Comparison of ENCODE assay signal across 8 cellular contexts in genomic region chr7:117120293-117120692, GRCh38.
DNase-seq lines count a peak whose midpoint lies in the region; ATAC-seq, FAIRE-seq and TF ChIP-seq lines count a peak whose summit lies in the region.
"Not testable (repeated sequence)": the region's sequence is repeated elsewhere in the genome, so short reads cannot be mapped to it uniquely, and the experiment has no call there.

No MANE protein-coding gene starts in this region.

- H4K5ac ChIP-seq in IMR-90 (ENCODE audit: low read depth, low read length): not testable (repeated sequence)

- H3K9ac ChIP-seq in IMR-90 (ENCODE audit: low read depth, low read length); endothelial cell of umbilical vein (replicated peaks; ENCODE audit: extremely low read depth, insufficient read depth, low read length); HepG2 (ENCODE audit: insufficient read depth, low read depth, low read length): not testable (repeated sequence)

- in situ Hi-C loops in G401 (cut with HindIII; ENCODE audit: low sequenced_read_pairs); IMR-90 (cut with MboI; ENCODE audit: low sequenced_read_pairs); HepG2 (cut with HindIII; ENCODE audit: extremely low pct_ligation_motif_present, low pct_unique_long_range_greater_than_20kb): not testable (repeated sequence)

- H3K79me2 ChIP-seq in endothelial cell of umbilical vein (ENCODE audit: control insufficient read depth, insufficient read depth, low read length); HepG2 (ENCODE audit: insufficient read depth, low read length): not testable (repeated sequence)

- not testable (repeated sequence) for ATAC-seq in IMR-90 (ENCODE audit: low read depth); HepG2

- intact Hi-C loops in IMR-90 (cut with micrococcal nuclease); endothelial cell of umbilical vein (cut with micrococcal nuclease); HepG2 (cut with micrococcal nuclease; ENCODE audit: unreplicated experiment): not testable (repeated sequence)

- TF ChIP-seq RAD21 in IMR-90 (IDR thresholded peaks at IDR 0.05; ENCODE audit: low read length); HepG2 (CRISPR knock-in tag; IDR thresholded peaks at IDR 0.05): not testable (repeated sequence)

- H3K4me3 ChIP-seq in IMR-90 (ENCODE audit: insufficient read depth, low read depth, low read length); endothelial cell of umbilical vein (replicated peaks in 1 of 3; ENCODE audit: insufficient read depth in 1 of 3, low read depth in 1 of 3, low read length in 3 of 3); HepG2 (replicated peaks in 1 of 3; ENCODE audit: insufficient read depth in 1 of 3, low read depth in 2 of 3, low read length in 3 of 3): not testable (repeated sequence)

- not testable (repeated sequence) for H2BK15ac ChIP-seq in IMR-90 (ENCODE audit: low read depth, low read length)

- H4K8ac ChIP-seq in IMR-90 (ENCODE audit: low read depth in 2 of 2, low read length in 2 of 2): peak overlapping the region in 1 of 2 experiments; percentile 13; a peak in 1 of 4 replicates

- not testable (repeated sequence) for TF ChIP-seq EP300 in HepG2 (IDR thresholded peaks at IDR 0.05; ENCODE audit: low read depth in 2 of 2, low read length in 2 of 2); HepG2 (CRISPR knock-in tag; IDR thresholded peaks at IDR 0.05; ENCODE audit: borderline replicate concordance)

- H3K4me1 ChIP-seq in IMR-90 (ENCODE audit: control insufficient read depth, insufficient read depth, low read length): not testable (repeated sequence)
- H3K4me1 ChIP-seq in endothelial cell of umbilical vein (ENCODE audit: control insufficient read depth, extremely low read depth, insufficient read depth, low read length) (peaks cover 24% of the 10 kb centered on the region), HepG2 (ENCODE audit: insufficient read depth, low read length) (peaks cover 12% of the 10 kb centered on the region)

- not testable (repeated sequence) for H3K56ac ChIP-seq in IMR-90 (ENCODE audit: extremely low read depth, insufficient read depth, low read length)

- H4K91ac ChIP-seq in IMR-90 (ENCODE audit: insufficient read depth, low read depth, low read length): not testable (repeated sequence)

- not testable (repeated sequence) for H3K9me1 ChIP-seq in IMR-90 (ENCODE audit: insufficient read depth, low read length); endothelial cell of umbilical vein (replicated peaks; ENCODE audit: control insufficient read depth, extremely low read depth, insufficient read depth, low read length)

- CTCF ChIA-PET in IMR-90 (lab: Yijun Ruan, JAX): interaction anchor here (0.8 to 1.5 kb wide), 2 partner anchors 12 to 135 kb away, joined by 3 to 5 read pairs; no protein-coding TSS in a partner anchor
- CTCF ChIA-PET in endothelial cell of umbilical vein (lab: Charles Lee): interaction anchor here (13.0 to 13.4 kb wide), 2 partner anchors 134 to 190 kb away, joined by 272 to 700 read pairs; no protein-coding TSS in a partner anchor
- CTCF ChIA-PET in HepG2 (lab: Yijun Ruan, JAX; ENCODE audit: low intra/inter-chr PET ratio, low total read pairs): interaction anchor here (2.1 to 3.1 kb wide), 2 partner anchors 132 to 190 kb away, joined by 10 to 33 read pairs; no protein-coding TSS in a partner anchor

- not testable (repeated sequence) for TF ChIP-seq CTCF in IMR-90 (conservative IDR thresholded peaks at IDR 0.05; ENCODE audit: low read depth, low read length); VCaP (conservative IDR thresholded peaks at IDR 0.05); brain (conservative IDR thresholded peaks at IDR 0.05); chondrocyte (IDR thresholded peaks at IDR 0.05); endothelial cell of umbilical vein (IDR thresholded peaks at IDR 0.05; ENCODE audit: extremely low read depth in 1 of 2, insufficient read depth in 1 of 2, low read depth in 1 of 2, low read length in 2 of 2); HepG2 (CRISPR knock-in tag; IDR thresholded peaks at IDR 0.05)

- not testable (repeated sequence) for H2AK9ac ChIP-seq in IMR-90 (replicated peaks; ENCODE audit: low read depth, low read length, poor library complexity)

- FAIRE-seq in GM19239 (lab: Jason Lieb, UNC) (peak; percentile 42), HepG2 (lab: Jason Lieb, UNC) (peak; percentile 36)
- FAIRE-seq in endothelial cell of umbilical vein (lab: Jason Lieb, UNC): not testable (repeated sequence)

- H2AFZ ChIP-seq in IMR-90 (replicated peaks; ENCODE audit: low read length, poor library complexity); endothelial cell of umbilical vein (ENCODE audit: low read depth, low read length); HepG2 (ENCODE audit: low read length): not testable (repeated sequence)

- H3K79me1 ChIP-seq in IMR-90 (ENCODE audit: low read depth in 1 of 2, low read length in 2 of 2): not testable (repeated sequence)

- not testable (repeated sequence) for H3K27ac ChIP-seq in IMR-90 (ENCODE audit: insufficient read depth, low read length); endothelial cell of umbilical vein (ENCODE audit: insufficient read depth, low read depth, low read length); HepG2 (ENCODE audit: extremely low read length, insufficient read depth, low read length)
- peak overlapping the region; percentile 66; the same call in 1 of the 2 replicates for H3K27ac ChIP-seq in VCaP

- H3K27ac Mint-ChIP-seq in brain (peak overlapping the region in 4 of 5 experiments; percentile 36 to 93 (median 54)), chondrocyte (ENCODE audit: unreplicated experiment) (peak overlapping the region; percentile 24)

- peak overlapping the region; percentile 21; the same call in 1 of the 2 replicates for H2BK20ac ChIP-seq in IMR-90 (ENCODE audit: low read depth, low read length)

- H3K4me3 Mint-ChIP-seq in brain: peak overlapping the region in 2 of 5 experiments; percentile 2 to 23
- H3K4me3 Mint-ChIP-seq in chondrocyte (ENCODE audit: unreplicated experiment): not testable (repeated sequence)

- peak overlapping the region; percentile 13; the same call in 1 of the 2 replicates for H3K18ac ChIP-seq in IMR-90 (ENCODE audit: low read depth, low read length)

- POLR2A ChIA-PET in IMR-90 (lab: Charles Lee; ENCODE audit: unreplicated experiment); endothelial cell of umbilical vein (lab: Charles Lee); HepG2 (lab: Yijun Ruan, JAX): not testable (repeated sequence)

- not testable (repeated sequence) for H3K9me3 Mint-ChIP-seq in brain; chondrocyte (ENCODE audit: low read depth)

- WGBS in IMR-90 (ENCODE audit: extremely low coverage in 2 of 2, insufficient read length in 1 of 2), 2 experiments: 100% methylated on average over 1 of the region's 1 CpG; no CpG with 5 or more reads in 1 of the 2 experiments
- 100% methylated on average over 1 of the region's 1 CpG for WGBS in HepG2 (ENCODE audit: low lambda C conversion rate)

- TF ChIP-seq POLR2A in IMR-90 (IDR thresholded peaks at IDR 0.05; ENCODE audit: low read depth, low read length); endothelial cell of umbilical vein (IDR thresholded peaks at IDR 0.05; ENCODE audit: low read depth, low read length); HepG2 (IDR thresholded peaks at IDR 0.05; ENCODE audit: insufficient read depth in 1 of 2, low read depth in 2 of 2, low read length in 2 of 2): not testable (repeated sequence)

- H3K27me3 Mint-ChIP-seq in brain; chondrocyte (ENCODE audit: low read depth): not testable (repeated sequence)

- peak overlapping the region; percentile 51; the same call in 1 of the 2 replicates for H3K23ac ChIP-seq in IMR-90 (ENCODE audit: low read depth, low read length)

- not testable (repeated sequence) for BruUV-seq in IMR-90 (replicated peaks; lab: Mats Ljungman, UMichigan); HepG2 (replicated peaks; lab: Mats Ljungman, UMichigan)
- TSS peak; percentile 12 for BruUV-seq in endothelial cell of umbilical vein (replicated peaks; lab: Mats Ljungman, UMichigan)

- 0 out of 2 replicates have a peak overlapping the region, but pooled peaks have one; percentile 26 for H2AK5ac ChIP-seq in IMR-90 (ENCODE audit: low read depth, low read length)

- H3K27me3 ChIP-seq in IMR-90 (ENCODE audit: control insufficient read depth, insufficient read depth, low read length); endothelial cell of umbilical vein (ENCODE audit: control insufficient read depth in 2 of 2, insufficient read depth in 2 of 2, low read length in 2 of 2); HepG2 (ENCODE audit: control insufficient read depth in 1 of 2, insufficient read depth in 2 of 2, low read length in 2 of 2): not testable (repeated sequence)

- H3K4me2 ChIP-seq in IMR-90 (ENCODE audit: low read depth, low read length); endothelial cell of umbilical vein (ENCODE audit: insufficient read depth, low read length); HepG2 (ENCODE audit: low read depth, low read length): not testable (repeated sequence)

- not testable (repeated sequence) for H4K20me1 ChIP-seq in IMR-90 (ENCODE audit: insufficient read depth, low read length); endothelial cell of umbilical vein (replicated peaks; ENCODE audit: control insufficient read depth, extremely low read depth, insufficient read depth, low read length); HepG2 (ENCODE audit: insufficient read depth, low read length)

- H2BK5ac ChIP-seq in IMR-90 (ENCODE audit: low read depth, low read length, poor library complexity, severe bottlenecking): not testable (repeated sequence)

- not testable (repeated sequence) for H3K14ac ChIP-seq in IMR-90 (replicated peaks; ENCODE audit: low read depth, low read length)

- H3K4ac ChIP-seq in IMR-90 (ENCODE audit: low read depth, low read length): peak overlapping the region; percentile 32

- H3K36me3 Mint-ChIP-seq in brain: peaks cover 24% of the 10 kb centered on the region
- H3K36me3 Mint-ChIP-seq in chondrocyte (ENCODE audit: low read depth): peaks cover 13% of the 10 kb centered on the region

- dilution Hi-C loops in IMR-90 (cut with HindIII; ENCODE audit: low sequenced_read_pairs, unreplicated experiment); endothelial cell of umbilical vein (cut with MboI; ENCODE audit: extremely low pct_ligation_motif_present, low sequenced_read_pairs): not testable (repeated sequence)

- peaks cover 76% of the 10 kb centered on the region for H3K4me1 Mint-ChIP-seq in brain
- peaks cover 66% of the 10 kb centered on the region for H3K4me1 Mint-ChIP-seq in chondrocyte (ENCODE audit: low read depth)

- not testable (repeated sequence) for H3K36me3 ChIP-seq in IMR-90 (ENCODE audit: control insufficient read depth, insufficient read depth, low read length); endothelial cell of umbilical vein (ENCODE audit: control insufficient read depth in 2 of 2, extremely low read depth in 1 of 2, insufficient read depth in 2 of 2, low read length in 2 of 2); HepG2 (replicated peaks in 1 of 2; ENCODE audit: control insufficient read depth in 1 of 2, insufficient read depth in 2 of 2, low read length in 2 of 2)

- DNase-seq in G401 (ENCODE audit: low spot score): peak; percentile 65
- not testable (repeated sequence) for DNase-seq in GM19239 (ENCODE audit: insufficient read length, low spot score); IMR-90; chondrocyte (ENCODE audit: low spot score); endothelial cell of umbilical vein (ENCODE audit: low read depth, low spot score); HepG2 (ENCODE audit: low spot score)

- H2BK120ac ChIP-seq in IMR-90 (ENCODE audit: low read depth, low read length): peak overlapping the region; percentile 32; the same call in 1 of the 2 replicates

- not testable (repeated sequence) for H3K9me3 ChIP-seq in IMR-90 (ENCODE audit: control insufficient read depth, insufficient read depth, low read length); endothelial cell of umbilical vein (replicated peaks; ENCODE audit: control insufficient read depth, insufficient read depth, low read length); HepG2 (ENCODE audit: low read length)
